1 cellular context compared by ENCODE assay signal in the genomic region with DNA sequence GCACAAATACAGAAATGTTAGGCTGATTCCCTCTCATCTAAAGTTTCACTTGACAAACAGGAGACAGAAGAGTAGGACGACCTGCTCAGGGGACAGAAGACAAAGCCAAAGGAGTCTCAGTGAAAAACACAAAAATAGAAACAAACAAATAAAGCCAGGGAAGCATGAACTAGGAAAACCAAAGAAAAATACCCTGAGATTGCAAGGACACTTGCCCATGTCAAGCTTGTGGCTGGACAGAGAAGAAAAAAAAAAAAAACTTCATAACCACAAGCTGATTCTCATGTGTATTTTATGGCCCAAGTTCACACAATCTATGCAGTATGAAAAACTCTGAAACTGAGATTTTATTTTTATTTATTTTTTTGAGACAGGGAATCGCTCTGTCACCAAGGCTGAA.
TF ChIP-seq lines count a peak whose summit lies in the region.

No MANE protein-coding gene starts in this region.

TF ChIP-seq in IMR-90, 13 proteins besides CTCF, POLR2A, EP300 and RAD21 (continued from another document):
- no peak for TF ChIP-seq ELK1 (IDR thresholded peaks at IDR 0.05; ENCODE audit: borderline replicate concordance, low read depth, low read length)
- no peak for TF ChIP-seq RCOR1 (IDR thresholded peaks at IDR 0.05; ENCODE audit: insufficient replicate concordance, low read length)
- no peak for TF ChIP-seq NFE2L2 (IDR thresholded peaks at IDR 0.05; ENCODE audit: low read depth, low read length)
- TF ChIP-seq RFX5 (IDR thresholded peaks at IDR 0.05; ENCODE audit: low read depth, low read length), result no peak
- no peak for TF ChIP-seq SMC3 (IDR thresholded peaks at IDR 0.05; ENCODE audit: low read depth, low read length)
- no peak for TF ChIP-seq CHD1 (IDR thresholded peaks at IDR 0.05; ENCODE audit: low read depth, low read length)
- TF ChIP-seq BHLHE40 (IDR thresholded peaks at IDR 0.05; ENCODE audit: low read depth, low read length), result no peak
- no peak for TF ChIP-seq CEBPB (IDR thresholded peaks at IDR 0.05; ENCODE audit: low read depth, low read length)
- TF ChIP-seq, protein P1, sequence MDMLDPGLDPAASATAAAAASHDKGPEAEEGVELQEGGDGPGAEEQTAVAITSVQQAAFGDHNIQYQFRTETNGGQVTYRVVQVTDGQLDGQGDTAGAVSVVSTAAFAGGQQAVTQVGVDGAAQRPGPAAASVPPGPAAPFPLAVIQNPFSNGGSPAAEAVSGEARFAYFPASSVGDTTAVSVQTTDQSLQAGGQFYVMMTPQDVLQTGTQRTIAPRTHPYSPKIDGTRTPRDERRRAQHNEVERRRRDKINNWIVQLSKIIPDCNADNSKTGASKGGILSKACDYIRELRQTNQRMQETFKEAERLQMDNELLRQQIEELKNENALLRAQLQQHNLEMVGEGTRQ (IDR thresholded peaks at IDR 0.05; ENCODE audit: low read depth, low read length), result no peak
